In the genomic region with DNA sequence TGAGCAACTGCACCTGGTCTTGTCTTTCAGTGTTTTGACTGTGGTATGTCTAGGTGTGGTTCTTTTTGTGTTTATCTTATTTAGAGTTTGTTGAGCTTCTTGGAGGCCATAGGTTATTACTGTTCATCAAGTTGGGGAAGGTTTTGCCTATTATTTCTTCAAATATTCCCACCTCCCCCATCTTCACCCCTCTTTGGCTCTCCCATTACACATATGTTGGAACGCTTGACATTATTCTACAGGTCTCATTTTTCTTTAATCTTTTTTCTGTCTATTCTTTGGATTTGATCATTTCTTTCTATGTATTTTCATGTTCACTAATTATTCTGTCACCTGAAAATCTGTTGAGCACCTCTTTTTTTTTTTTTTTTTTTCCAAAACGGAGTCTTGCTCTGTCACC, we compare ENCODE assay signal across 3 cellular contexts.
"Had no signal": no experiment of that assay in that cellular context is flagged by ENCODE, and none has a peak within 500 bp of the region (broad histone marks: within the 10 kb centered on the region; RNA-seq: fewer than 3 reads in every experiment).

No MANE protein-coding gene starts in this region.

- ATAC-seq: GM12878 had no signal

- H3K4me3 ChIP-seq: GM12878 had no signal

- DNase-seq: GDM1, GF-D8 had no signal
